In the genomic region with DNA sequence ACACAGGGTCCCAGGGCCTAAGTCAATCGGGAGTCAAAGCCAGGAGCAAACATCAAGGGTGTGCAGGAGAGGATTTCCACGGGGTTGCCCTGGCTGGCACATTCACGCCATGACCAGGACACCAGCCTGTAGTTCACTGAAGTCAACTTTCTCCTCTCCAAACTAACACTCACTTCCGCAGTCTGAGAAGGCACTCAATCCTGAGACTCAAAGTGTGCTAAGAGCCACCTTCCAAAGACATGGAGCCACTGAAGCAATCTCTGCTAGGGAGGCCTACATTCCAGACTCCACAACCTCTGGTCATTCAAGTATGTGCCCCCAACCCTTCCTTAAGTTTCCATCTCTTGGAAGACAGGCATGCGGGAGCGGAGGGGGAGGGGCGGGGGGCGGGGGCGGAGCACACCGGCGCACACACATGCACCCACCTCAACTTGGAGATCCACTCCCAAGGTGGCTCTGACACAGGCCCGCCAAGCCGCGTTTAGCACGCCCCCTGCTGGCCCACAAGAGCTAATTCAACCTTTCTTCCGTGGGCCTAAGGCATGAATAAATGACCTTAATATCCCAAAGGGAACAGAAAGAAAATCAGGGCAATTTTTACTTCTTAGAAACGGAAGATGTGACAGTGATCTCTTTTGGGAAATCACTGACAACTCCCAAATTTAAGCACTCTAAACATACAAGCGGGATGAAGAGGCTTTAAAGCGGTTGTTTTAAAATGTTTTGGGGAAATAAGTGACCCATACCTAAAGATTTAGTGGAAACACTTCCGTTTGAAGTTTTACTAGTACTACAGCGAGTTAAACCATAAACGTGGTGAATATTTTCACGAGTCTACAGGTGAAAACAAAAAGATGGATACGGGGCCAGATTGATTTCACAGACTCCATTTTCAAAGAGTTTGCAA, we compare ENCODE assay signal across 8 cellular contexts. TPM values are rescaled to one million over a fixed set of nuclear protein-coding genes. Genes with fewer than 3 reads are reported as not detected.
A peak's percentile ranks its signal among the peaks of the same experiment; 100 is the strongest.
DNase-seq lines count a peak whose midpoint lies in the region; ATAC-seq, FAIRE-seq and TF ChIP-seq lines count a peak whose summit lies in the region.

No MANE protein-coding gene starts in this region.

- TF ChIP-seq CTCF in chondrocyte (IDR thresholded peaks at IDR 0.05) (peak; percentile 85), liver (IDR thresholded peaks at IDR 0.05; ENCODE audit: low read depth, low read length, missing input control) (peak; percentile 76)

- no peak for ATAC-seq in GM18519 (IDR thresholded peaks at IDR 0.05; ENCODE audit: low FRiP score, unreplicated experiment)

- H3K27me3 ChIP-seq in liver (ENCODE audit: control insufficient read depth in 4 of 4, insufficient read depth in 4 of 4, low read length in 3 of 4), result no peaks in the 10 kb centered on the region

- no peaks in the 10 kb centered on the region for H3K36me3 ChIP-seq in liver (ENCODE audit: control insufficient read depth in 4 of 4, insufficient read depth in 3 of 4, low read depth in 1 of 4, low read length in 3 of 4)

- H3K36me3 Mint-ChIP-seq in chondrocyte (ENCODE audit: low read depth), result no peaks in the 10 kb centered on the region

- no peaks in the 10 kb centered on the region for H3K9me3 ChIP-seq in liver (ENCODE audit: control insufficient read depth in 4 of 4, low read length in 3 of 4)

- WGBS in liver, result 32% methylated on average over 24 of the region's 24 CpGs

- peak; percentile 64 to 74 for TF ChIP-seq RAD21 in liver (IDR thresholded peaks at IDR 0.05)

- H3K27ac ChIP-seq in liver (ENCODE audit: low read depth in 1 of 2, low read length in 2 of 2), result no peak overlapping the region

- no peak overlapping the region for H3K4me3 ChIP-seq in liver (ENCODE audit: low read depth in 1 of 3, low read length in 3 of 3)

- H3K27ac Mint-ChIP-seq in chondrocyte (ENCODE audit: unreplicated experiment), result no peak overlapping the region

- H3K4me1 Mint-ChIP-seq in chondrocyte (ENCODE audit: low read depth), result peaks cover 11% of the 10 kb centered on the region

- DNase-seq in 8988T, result peak; percentile 17
- peak; percentile 18 for DNase-seq in GM18507 (ENCODE audit: extremely low spot score, insufficient read length, low read depth)
- DNase-seq in NCI-H2196 treated with DMSO at 0.1 percent for 48 hours (lab: John Stamatoyannopoulos, UW; ENCODE audit: unreplicated experiment), result peak; percentile 2
- DNase-seq in activated CD4-positive, alpha-beta T cell treated with anti-CD3 and anti-CD28 coated beads for 1 hour, result peak; percentile 45
- DNase-seq in chondrocyte (ENCODE audit: low spot score), result no peak
- DNase-seq in stimulated activated CD8-positive, alpha-beta memory T cell treated with anti-CD3 and anti-CD28 coated beads, Interleukin-15, amount 100 ng/mL, for 24 hours (ENCODE audit: low read depth), result peak; percentile 40

- peaks cover 4 to 14% (median 9%) of the 10 kb centered on the region in 4 donors for H3K4me1 ChIP-seq in liver (ENCODE audit: control insufficient read depth in 4 of 4, insufficient read depth in 4 of 4, low read length in 3 of 4)

- FAIRE-seq in GM18507 (lab: Jason Lieb, UNC), result peak; percentile 75

- peaks cover 10% of the 10 kb centered on the region for H3K27me3 Mint-ChIP-seq in chondrocyte (ENCODE audit: low read depth)

- no peaks in the 10 kb centered on the region for H3K9me3 Mint-ChIP-seq in chondrocyte (ENCODE audit: low read depth)

- H3K4me3 Mint-ChIP-seq in chondrocyte (ENCODE audit: unreplicated experiment), result no peak overlapping the region

- no peak overlapping the region for H3K9ac ChIP-seq in liver (ENCODE audit: low read depth in 1 of 2, low read length in 2 of 2)

TF ChIP-seq in liver, 16 proteins besides CTCF, POLR2A, EP300 and RAD21:
- no peak for TF ChIP-seq YY1 (IDR thresholded peaks at IDR 0.05)
- TF ChIP-seq RXRA (IDR thresholded peaks at IDR 0.05), result no peak
- TF ChIP-seq FOXA1 (IDR thresholded peaks at IDR 0.05), result no peak
- TF ChIP-seq, protein P1, sequence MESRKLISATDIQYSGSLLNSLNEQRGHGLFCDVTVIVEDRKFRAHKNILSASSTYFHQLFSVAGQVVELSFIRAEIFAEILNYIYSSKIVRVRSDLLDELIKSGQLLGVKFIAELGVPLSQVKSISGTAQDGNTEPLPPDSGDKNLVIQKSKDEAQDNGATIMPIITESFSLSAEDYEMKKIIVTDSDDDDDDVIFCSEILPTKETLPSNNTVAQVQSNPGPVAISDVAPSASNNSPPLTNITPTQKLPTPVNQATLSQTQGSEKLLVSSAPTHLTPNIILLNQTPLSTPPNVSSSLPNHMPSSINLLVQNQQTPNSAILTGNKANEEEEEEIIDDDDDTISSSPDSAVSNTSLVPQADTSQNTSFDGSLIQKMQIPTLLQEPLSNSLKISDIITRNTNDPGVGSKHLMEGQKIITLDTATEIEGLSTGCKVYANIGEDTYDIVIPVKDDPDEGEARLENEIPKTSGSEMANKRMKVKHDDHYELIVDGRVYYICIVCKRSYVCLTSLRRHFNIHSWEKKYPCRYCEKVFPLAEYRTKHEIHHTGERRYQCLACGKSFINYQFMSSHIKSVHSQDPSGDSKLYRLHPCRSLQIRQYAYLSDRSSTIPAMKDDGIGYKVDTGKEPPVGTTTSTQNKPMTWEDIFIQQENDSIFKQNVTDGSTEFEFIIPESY (IDR thresholded peaks at IDR 0.05), result no peak
- no peak for TF ChIP-seq TAF1 (conservative IDR thresholded peaks at IDR 0.05)
- TF ChIP-seq HNF4A (conservative IDR thresholded peaks at IDR 0.05), result no peak
- no peak for TF ChIP-seq FOXA2 (IDR thresholded peaks at IDR 0.05)
- TF ChIP-seq, protein P2, sequence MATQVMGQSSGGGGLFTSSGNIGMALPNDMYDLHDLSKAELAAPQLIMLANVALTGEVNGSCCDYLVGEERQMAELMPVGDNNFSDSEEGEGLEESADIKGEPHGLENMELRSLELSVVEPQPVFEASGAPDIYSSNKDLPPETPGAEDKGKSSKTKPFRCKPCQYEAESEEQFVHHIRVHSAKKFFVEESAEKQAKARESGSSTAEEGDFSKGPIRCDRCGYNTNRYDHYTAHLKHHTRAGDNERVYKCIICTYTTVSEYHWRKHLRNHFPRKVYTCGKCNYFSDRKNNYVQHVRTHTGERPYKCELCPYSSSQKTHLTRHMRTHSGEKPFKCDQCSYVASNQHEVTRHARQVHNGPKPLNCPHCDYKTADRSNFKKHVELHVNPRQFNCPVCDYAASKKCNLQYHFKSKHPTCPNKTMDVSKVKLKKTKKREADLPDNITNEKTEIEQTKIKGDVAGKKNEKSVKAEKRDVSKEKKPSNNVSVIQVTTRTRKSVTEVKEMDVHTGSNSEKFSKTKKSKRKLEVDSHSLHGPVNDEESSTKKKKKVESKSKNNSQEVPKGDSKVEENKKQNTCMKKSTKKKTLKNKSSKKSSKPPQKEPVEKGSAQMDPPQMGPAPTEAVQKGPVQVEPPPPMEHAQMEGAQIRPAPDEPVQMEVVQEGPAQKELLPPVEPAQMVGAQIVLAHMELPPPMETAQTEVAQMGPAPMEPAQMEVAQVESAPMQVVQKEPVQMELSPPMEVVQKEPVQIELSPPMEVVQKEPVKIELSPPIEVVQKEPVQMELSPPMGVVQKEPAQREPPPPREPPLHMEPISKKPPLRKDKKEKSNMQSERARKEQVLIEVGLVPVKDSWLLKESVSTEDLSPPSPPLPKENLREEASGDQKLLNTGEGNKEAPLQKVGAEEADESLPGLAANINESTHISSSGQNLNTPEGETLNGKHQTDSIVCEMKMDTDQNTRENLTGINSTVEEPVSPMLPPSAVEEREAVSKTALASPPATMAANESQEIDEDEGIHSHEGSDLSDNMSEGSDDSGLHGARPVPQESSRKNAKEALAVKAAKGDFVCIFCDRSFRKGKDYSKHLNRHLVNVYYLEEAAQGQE (IDR thresholded peaks at IDR 0.05), result no peak
- TF ChIP-seq EGR1 (IDR thresholded peaks at IDR 0.05; ENCODE audit: low read depth in 2 of 2), result no peak
- TF ChIP-seq GABPA (IDR thresholded peaks at IDR 0.05 in 1 of 2, conservative IDR thresholded peaks at IDR 0.05 in 1 of 2), result no peak
- TF ChIP-seq JUND (IDR thresholded peaks at IDR 0.05), result no peak
- no peak for TF ChIP-seq HNF4G (IDR thresholded peaks at IDR 0.05)
- TF ChIP-seq, protein P3, sequence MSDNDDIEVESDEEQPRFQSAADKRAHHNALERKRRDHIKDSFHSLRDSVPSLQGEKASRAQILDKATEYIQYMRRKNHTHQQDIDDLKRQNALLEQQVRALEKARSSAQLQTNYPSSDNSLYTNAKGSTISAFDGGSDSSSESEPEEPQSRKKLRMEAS (IDR thresholded peaks at IDR 0.05), result no peak
- no peak for TF ChIP-seq NR2F2 (IDR thresholded peaks at IDR 0.05)
TF ChIP-seq in liver: peak in this region for 0.

RNA-seq across cellular contexts. Expression of a gene that starts 2.7 kb away (rescaled TPM):
- 1.1 to 2.2 TPM (median 1.3 TPM) in 3 replicates for total RNA-seq in chondrocyte
- 1 to 10 TPM in 1 of 2 donors, under 1 TPM in 1; 0.05 to 1.3 TPM for total RNA-seq in liver
- polyA plus RNA-seq in liver, result under 1 TPM; 0.18 to 0.50 TPM
